ENCODE assay signal across 1 cellular context in the genomic region with DNA sequence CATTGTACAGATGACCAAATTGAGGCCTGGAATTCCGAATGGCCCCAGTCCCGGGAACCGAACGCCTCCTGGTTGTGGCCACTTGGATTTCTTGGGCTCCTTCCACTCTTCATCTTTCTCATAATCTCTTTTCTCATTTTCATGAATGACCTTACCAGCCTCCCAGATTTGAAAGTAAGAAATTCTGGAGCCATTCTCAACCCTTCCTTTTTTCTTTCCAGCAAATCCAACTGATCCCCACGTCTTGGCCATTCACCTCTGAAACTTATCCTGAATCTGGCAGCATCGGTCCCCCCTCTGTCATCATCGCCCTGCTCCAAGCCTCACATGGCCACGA.
A peak's percentile ranks its signal among the peaks of the same experiment; 100 is the strongest.
TF ChIP-seq lines count a peak whose summit lies in the region.

No MANE protein-coding gene starts in this region.

TF ChIP-seq in A549, 52 proteins besides CTCF, POLR2A, EP300 and RAD21:
- TF ChIP-seq HOXB5 (CRISPR knock-in tag; IDR thresholded peaks at IDR 0.05), result no peak
- 0 out of 2 replicates have a peak, but pooled peaks have one; percentile 28 for TF ChIP-seq KDM5A (IDR thresholded peaks at IDR 0.05)
